Comparison of ENCODE assay signal across 17 cellular contexts in genomic region chr6:168782211-168782729, GRCh38.
DNase-seq lines count a peak whose midpoint lies in the region; ATAC-seq and TF ChIP-seq lines count a peak whose summit lies in the region.
"Had no signal": no experiment of that assay in that cellular context is flagged by ENCODE, and none has a peak within 500 bp of the region (broad histone marks: within the 10 kb centered on the region; RNA-seq: fewer than 3 reads in every experiment).

No MANE protein-coding gene starts in this region.

- H3K4me1 Mint-ChIP-seq in nephron progenitor cell: peaks cover 46% of the 10 kb centered on the region
- H3K4me1 Mint-ChIP-seq in effector memory CD8-positive, alpha-beta T cell (ENCODE audit: low read depth in 2 of 2): no peaks in the 10 kb centered on the region
- H3K4me1 Mint-ChIP-seq: CD8-positive, alpha-beta memory T cell had no signal

- H3K36me3 ChIP-seq in WERI-Rb-1: no peaks in the 10 kb centered on the region
- H3K36me3 ChIP-seq in thoracic aorta: no peaks in the 10 kb centered on the region
- H3K36me3 ChIP-seq: HAP-1, SJCRH30 had no signal

- DNase-seq in WERI-Rb-1 (peak; percentile 48), nephron progenitor cell (no peak), thoracic aorta (ENCODE audit: low spot score) (no peak), NCI-H2029 treated with DMSO at 0.1 percent for 48 hours (lab: John Stamatoyannopoulos, UW) (no peak), HuH-7.5 (ENCODE audit: low spot score) (no peak)
- DNase-seq in effector memory CD8-positive, alpha-beta T cell: no peak
- DNase-seq: ACHN; CD8-positive, alpha-beta memory T cell; KBM-7; NCI-H1105; NCI-H1930; NCI-H345; NCI-H526 had no signal

- no peak overlapping the region for H3K4me3 Mint-ChIP-seq in nephron progenitor cell
- H3K4me3 Mint-ChIP-seq in effector memory CD8-positive, alpha-beta T cell: no peak overlapping the region
- H3K4me3 Mint-ChIP-seq: CD8-positive, alpha-beta memory T cell had no signal

- H3K27ac ChIP-seq in WERI-Rb-1: no peak overlapping the region
- peak overlapping the region; percentile 21 to 52 for H3K27ac ChIP-seq in thoracic aorta
- H3K27ac ChIP-seq: SJCRH30 had no signal

- H3K27me3 ChIP-seq in WERI-Rb-1 (ENCODE audit: insufficient read depth, low read depth, severe bottlenecking) (no peaks in the 10 kb centered on the region), thoracic aorta (replicated peaks; ENCODE audit: insufficient read depth) (no peaks in the 10 kb centered on the region)

- peaks cover 10% of the 10 kb centered on the region for H3K9me3 Mint-ChIP-seq in nephron progenitor cell
- no peaks in the 10 kb centered on the region for H3K9me3 Mint-ChIP-seq in effector memory CD8-positive, alpha-beta T cell

- no peak for TF ChIP-seq RAD21 in Ishikawa (IDR thresholded peaks at IDR 0.05; ENCODE audit: low read depth)

- H3K27me3 Mint-ChIP-seq in nephron progenitor cell (ENCODE audit: low read depth, poor library complexity): peaks cover 3% of the 10 kb centered on the region
- peaks cover 29 to 50% of the 10 kb centered on the region in 2 donors for H3K27me3 Mint-ChIP-seq in effector memory CD8-positive, alpha-beta T cell

- TF ChIP-seq EP300 in Ishikawa (IDR thresholded peaks at IDR 0.05; ENCODE audit: borderline replicate concordance): no peak

- TF ChIP-seq CTCF in WERI-Rb-1 (IDR thresholded peaks at IDR 0.05; ENCODE audit: low read depth, low read length) (peak; percentile 41), nephron progenitor cell (IDR thresholded peaks at IDR 0.05) (no peak), thoracic aorta (IDR thresholded peaks at IDR 0.05) (no peak)

- H3K9me3 ChIP-seq in WERI-Rb-1 (ENCODE audit: severe bottlenecking): no peaks in the 10 kb centered on the region
- no peaks in the 10 kb centered on the region for H3K9me3 ChIP-seq in thoracic aorta
- H3K9me3 ChIP-seq: HAP-1, SJCRH30 had no signal

- no peak overlapping the region for H3K4me3 ChIP-seq in WERI-Rb-1 (ENCODE audit: low read depth, low read length)
- peak overlapping the region; percentile 2 for H3K4me3 ChIP-seq in thoracic aorta
- H3K4me3 ChIP-seq: HAP-1, SJCRH30 had no signal

- H3K36me3 Mint-ChIP-seq in nephron progenitor cell (ENCODE audit: low read depth): peaks cover 6% of the 10 kb centered on the region
- peaks cover 2% of the 10 kb centered on the region for H3K36me3 Mint-ChIP-seq in effector memory CD8-positive, alpha-beta T cell (ENCODE audit: insufficient read depth)
- H3K36me3 Mint-ChIP-seq: CD8-positive, alpha-beta memory T cell had no signal

- H3K27ac Mint-ChIP-seq in nephron progenitor cell: peak overlapping the region; percentile 57
- no peak overlapping the region for H3K27ac Mint-ChIP-seq in effector memory CD8-positive, alpha-beta T cell
- H3K27ac Mint-ChIP-seq: CD8-positive, alpha-beta memory T cell had no signal

- H3K4me1 ChIP-seq in thoracic aorta (ENCODE audit: control insufficient read depth in 1 of 2, low read depth in 2 of 2): peaks cover 11 to 50% of the 10 kb centered on the region in 2 donors
- H3K4me1 ChIP-seq: HAP-1, SJCRH30 had no signal

- no peak for ATAC-seq in thoracic aorta (ENCODE audit: insufficient number of reproducible peaks, low FRiP score, low read depth)
- no peak for ATAC-seq in effector memory CD8-positive, alpha-beta T cell (replicated peaks)
- ATAC-seq: Panc1 had no signal

TF ChIP-seq in Ishikawa, 13 proteins besides CTCF, POLR2A, EP300 and RAD21:
- TF ChIP-seq MAX (IDR thresholded peaks at IDR 0.05): 0 out of 2 replicates have a peak, but pooled peaks have one; percentile 38
- no peak for TF ChIP-seq USF1 (IDR thresholded peaks at IDR 0.05)
- TF ChIP-seq NFIC (IDR thresholded peaks at IDR 0.05): no peak
- no peak for TF ChIP-seq ZBTB7A (IDR thresholded peaks at IDR 0.05; ENCODE audit: low read depth)
TF ChIP-seq in Ishikawa: peak in this region for 1.
